6 cellular contexts compared by ENCODE assay signal in the genomic region with DNA sequence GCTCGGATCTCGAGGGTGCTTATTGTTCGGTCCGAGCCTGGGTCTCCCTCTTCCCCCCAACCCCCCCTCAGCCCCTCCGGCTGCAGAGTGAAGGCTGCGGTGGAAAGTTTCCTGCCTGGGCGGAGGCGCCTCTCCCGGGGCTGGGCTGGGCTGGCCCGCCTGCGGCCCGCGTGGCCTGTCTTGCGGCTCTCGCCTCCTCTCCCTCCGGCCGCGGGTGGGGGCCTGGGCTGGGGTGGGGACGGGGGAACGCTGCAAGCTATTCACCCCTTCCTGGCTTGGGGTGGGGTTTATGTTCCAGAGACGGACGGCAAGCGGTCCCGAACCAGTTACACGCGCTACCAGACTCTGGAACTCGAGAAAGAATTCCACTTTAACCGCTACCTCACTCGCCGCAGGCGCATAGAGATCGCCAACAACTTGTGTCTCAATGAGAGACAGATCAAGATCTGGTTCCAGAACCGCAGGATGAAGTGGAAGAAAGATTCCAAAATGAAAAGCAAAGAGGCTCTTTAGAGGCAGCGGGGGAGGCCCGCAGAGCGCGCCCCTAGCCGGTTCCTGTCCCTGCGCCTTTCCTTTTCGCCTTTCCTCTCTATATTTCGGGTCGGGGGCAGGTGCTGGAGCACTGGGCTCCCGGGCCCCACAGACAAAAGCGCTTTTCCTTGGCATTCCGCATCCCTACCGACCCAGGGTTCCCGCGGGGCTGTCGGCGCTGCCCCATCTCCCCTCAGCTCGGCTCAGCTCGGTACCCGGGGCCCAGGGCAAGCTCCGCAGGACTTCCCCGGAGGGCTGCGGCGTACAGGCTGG. TPM values are rescaled to one million over a fixed set of nuclear protein-coding genes. Genes with fewer than 3 reads are reported as not detected.
DNase-seq lines count a peak whose midpoint lies in the region; ATAC-seq and TF ChIP-seq lines count a peak whose summit lies in the region.

No MANE protein-coding gene starts in this region.

- no peak for DNase-seq in T-helper 2 cell treated with Interferon-gamma antibody and Interleukin-4, amounts not matched to agents 5 μg/mL and 100 μg/mL, for 36 hours (ENCODE audit: low spot score)
- no peak for DNase-seq in T-helper 2 cell
- DNase-seq in esophagus muscularis mucosa (ENCODE audit: extremely low spot score): no peak
- DNase-seq in stimulated activated naive B cell treated with anti-CD40 and anti-IgM and Interleukin-4, amounts not matched to agents 10 μg/mL and 1 μg/mL and 100 μg/mL, for 72 hours: no peak
- no peak for DNase-seq in SIG-M5 (lab: John Stamatoyannopoulos, UW)
- DNase-seq in NCI-H2107 treated with DMSO at 0.1 percent for 48 hours (lab: John Stamatoyannopoulos, UW; ENCODE audit: unreplicated experiment): no peak

- TF ChIP-seq CTCF in esophagus muscularis mucosa (IDR thresholded peaks at IDR 0.05): no peak

- no peak for TF ChIP-seq EP300 in esophagus muscularis mucosa (IDR thresholded peaks at IDR 0.05)

- H3K4me3 Mint-ChIP-seq in T-helper 2 cell treated with Interferon-gamma antibody and Interleukin-4, amounts not matched to agents 5 μg/mL and 100 μg/mL, for 36 hours: peak overlapping the region; percentile 24
- H3K4me3 Mint-ChIP-seq in stimulated activated naive B cell treated with anti-CD40 and anti-IgM and Interleukin-4, amounts not matched to agents 10 μg/mL and 1 μg/mL and 100 μg/mL, for 72 hours: peak overlapping the region; percentile 43 to 44

- intact Hi-C loops in esophagus muscularis mucosa (cut with DNase I): loop anchor here (2.0 to 5.0 kb wide), 2 partner anchors 93 to 159 kb away; no protein-coding TSS in a partner anchor

- 40% methylated on average over 33 of the region's 57 CpGs for WGBS in esophagus muscularis mucosa

- H3K4me3 ChIP-seq in esophagus muscularis mucosa: peak overlapping the region; percentile 50 to 69 (median 63)

- no peaks in the 10 kb centered on the region for H3K36me3 ChIP-seq in esophagus muscularis mucosa

- peaks cover 0 to 74% (median 14%) of the 10 kb centered on the region in 4 donors for H3K27me3 ChIP-seq in esophagus muscularis mucosa

- H3K4me1 Mint-ChIP-seq in T-helper 2 cell treated with Interferon-gamma antibody and Interleukin-4, amounts not matched to agents 5 μg/mL and 100 μg/mL, for 36 hours (ENCODE audit: low read depth): peaks cover 11% of the 10 kb centered on the region
- peaks cover 27 to 33% of the 10 kb centered on the region in 2 donors for H3K4me1 Mint-ChIP-seq in stimulated activated naive B cell treated with anti-CD40 and anti-IgM and Interleukin-4, amounts not matched to agents 10 μg/mL and 1 μg/mL and 100 μg/mL, for 72 hours

- ATAC-seq in stimulated activated naive B cell treated with anti-CD40 and anti-IgM and Interleukin-4, amounts not matched to agents 10 μg/mL and 1 μg/mL and 100 μg/mL, for 72 hours (replicated peaks): no peak

- no peaks in the 10 kb centered on the region for H3K36me3 Mint-ChIP-seq in T-helper 2 cell treated with Interferon-gamma antibody and Interleukin-4, amounts not matched to agents 5 μg/mL and 100 μg/mL, for 36 hours (ENCODE audit: low read depth)
- peaks cover 0 to 1% of the 10 kb centered on the region in 2 donors for H3K36me3 Mint-ChIP-seq in stimulated activated naive B cell treated with anti-CD40 and anti-IgM and Interleukin-4, amounts not matched to agents 10 μg/mL and 1 μg/mL and 100 μg/mL, for 72 hours

- H3K27ac ChIP-seq in esophagus muscularis mucosa (replicated peaks in 1 of 4): peak overlapping the region; percentile 70 to 83 (median 74)

- no peaks in the 10 kb centered on the region for H3K9me3 ChIP-seq in esophagus muscularis mucosa

- peaks cover 3% of the 10 kb centered on the region for H3K9me3 Mint-ChIP-seq in T-helper 2 cell treated with Interferon-gamma antibody and Interleukin-4, amounts not matched to agents 5 μg/mL and 100 μg/mL, for 36 hours
- no peaks in the 10 kb centered on the region for H3K9me3 Mint-ChIP-seq in stimulated activated naive B cell treated with anti-CD40 and anti-IgM and Interleukin-4, amounts not matched to agents 10 μg/mL and 1 μg/mL and 100 μg/mL, for 72 hours

- peaks cover 14 to 41% (median 36%) of the 10 kb centered on the region in 4 donors for H3K4me1 ChIP-seq in esophagus muscularis mucosa

- no peak for TF ChIP-seq POLR2A in esophagus muscularis mucosa (IDR thresholded peaks at IDR 0.05; ENCODE audit: low read depth)

- peaks cover 87% of the 10 kb centered on the region for H3K27me3 Mint-ChIP-seq in T-helper 2 cell treated with Interferon-gamma antibody and Interleukin-4, amounts not matched to agents 5 μg/mL and 100 μg/mL, for 36 hours (ENCODE audit: low read depth)
- H3K27me3 Mint-ChIP-seq in stimulated activated naive B cell treated with anti-CD40 and anti-IgM and Interleukin-4, amounts not matched to agents 10 μg/mL and 1 μg/mL and 100 μg/mL, for 72 hours: peaks cover 85 to 95% of the 10 kb centered on the region in 2 donors

- H3K27ac Mint-ChIP-seq in T-helper 2 cell treated with Interferon-gamma antibody and Interleukin-4, amounts not matched to agents 5 μg/mL and 100 μg/mL, for 36 hours: no peak overlapping the region
- H3K27ac Mint-ChIP-seq in stimulated activated naive B cell treated with anti-CD40 and anti-IgM and Interleukin-4, amounts not matched to agents 10 μg/mL and 1 μg/mL and 100 μg/mL, for 72 hours: peak overlapping the region; percentile 77

RNA-seq across cellular contexts. Expression of gene HOXC5, which starts 1.3 kb away (rescaled TPM):
- 1 to 10 TPM in 1 of 4 donors, under 1 TPM in 1, not detected in 2; 0.83 to 2.0 TPM for total RNA-seq in esophagus muscularis mucosa

RNA-seq across cellular contexts. Expression of gene HOXC6, which starts 5.9 kb away (rescaled TPM):
- total RNA-seq in esophagus muscularis mucosa: under 1 TPM in 3 of 4 donors, not detected in 1; 0.23 to 0.42 (median 0.32) TPM

RNA-seq across cellular contexts. Expression of gene HOXC4, which starts 19.5 kb away (rescaled TPM):
- 1 to 10 TPM in 3 of 4 donors, under 1 TPM in 1; 0.83 to 3.6 (median 2.5) TPM for total RNA-seq in esophagus muscularis mucosa

RNA-seq across cellular contexts. Expression of gene HOXC8, which starts 25.4 kb away (rescaled TPM):
- not detected for total RNA-seq in esophagus muscularis mucosa

RNA-seq across cellular contexts. Expression of gene HOXC9, which starts 34.2 kb away (rescaled TPM):
- total RNA-seq in esophagus muscularis mucosa: not detected
